ENCODE assay signal across 11 cellular contexts in genomic region chr14:76908834-76909233, GRCh38.
DNase-seq lines count a peak whose midpoint lies in the region; ATAC-seq and TF ChIP-seq lines count a peak whose summit lies in the region.
"Had no signal": no experiment of that assay in that cellular context is flagged by ENCODE, and none has a peak within 500 bp of the region (broad histone marks: within the 10 kb centered on the region; RNA-seq: fewer than 3 reads in every experiment).

No MANE protein-coding gene starts in this region.

- no peaks in the 10 kb centered on the region for H3K27me3 Mint-ChIP-seq in activated CD8-positive, alpha-beta T cell treated with anti-CD3 and anti-CD28 coated beads for 36 hours
- H3K27me3 Mint-ChIP-seq in nephron progenitor cell (ENCODE audit: low read depth, poor library complexity) = peaks cover 18% of the 10 kb centered on the region

- H3K9me3 ChIP-seq in Karpas-422 (ENCODE audit: low read length) = no peaks in the 10 kb centered on the region
- H3K9me3 ChIP-seq in osteoblast (ENCODE audit: low read depth, low read length) = no peaks in the 10 kb centered on the region
- H3K9me3 ChIP-seq: pancreas, SJSA1 had no signal

- H4K20me1 ChIP-seq in Karpas-422 (ENCODE audit: insufficient read depth, low read depth, low read length) (no peaks in the 10 kb centered on the region), osteoblast (ENCODE audit: insufficient read depth, low read length) (no peaks in the 10 kb centered on the region)

- H3K9me2 ChIP-seq in Karpas-422 (replicated peaks; ENCODE audit: insufficient read depth, low read length) = no peaks in the 10 kb centered on the region

- H3K79me2 ChIP-seq in Karpas-422 (ENCODE audit: low read length) = no peaks in the 10 kb centered on the region
- no peaks in the 10 kb centered on the region for H3K79me2 ChIP-seq in osteoblast (ENCODE audit: insufficient read depth, low read length)

- no peak for TF ChIP-seq CTCF in activated CD8-positive, alpha-beta T cell treated with anti-CD3 and anti-CD28 coated beads for 36 hours (IDR thresholded peaks at IDR 0.05)
- no peak for TF ChIP-seq CTCF in osteoblast (IDR thresholded peaks at IDR 0.05; ENCODE audit: extremely low read depth, low read depth, low read length)
- no peak for TF ChIP-seq CTCF in nephron progenitor cell (IDR thresholded peaks at IDR 0.05)

- POLR2A ChIA-PET in activated CD8-positive, alpha-beta T cell treated with anti-CD3 and anti-CD28 coated beads for 36 hours (lab: Charles Lee) = interaction anchor here (1.0 kb wide), 1 partner anchor 131 kb away, joined by 3 read pairs; no protein-coding TSS in a partner anchor

- H3K4me1 Mint-ChIP-seq in activated CD8-positive, alpha-beta T cell treated with anti-CD3 and anti-CD28 coated beads for 36 hours (ENCODE audit: low read depth) = peaks cover 26% of the 10 kb centered on the region
- peaks cover 33% of the 10 kb centered on the region for H3K4me1 Mint-ChIP-seq in nephron progenitor cell

- H3K4me3 Mint-ChIP-seq in activated CD8-positive, alpha-beta T cell treated with anti-CD3 and anti-CD28 coated beads for 36 hours = no peak overlapping the region
- H3K4me3 Mint-ChIP-seq in nephron progenitor cell = no peak overlapping the region

- CTCF ChIA-PET in activated CD8-positive, alpha-beta T cell treated with anti-CD3 and anti-CD28 coated beads for 36 hours (lab: Charles Lee) = interaction anchor here (1.0 to 7.3 kb wide), 6 partner anchors 9 to 160 kb away, joined by 3 to 82 read pairs (median 4); no protein-coding TSS in a partner anchor

- H3K4me1 ChIP-seq in Karpas-422 (ENCODE audit: low read length) = peaks cover 22% of the 10 kb centered on the region
- H3K4me1 ChIP-seq in osteoblast (ENCODE audit: insufficient read depth, low read length) = peaks cover 25% of the 10 kb centered on the region

- peaks cover 4% of the 10 kb centered on the region for H3K36me3 Mint-ChIP-seq in activated CD8-positive, alpha-beta T cell treated with anti-CD3 and anti-CD28 coated beads for 36 hours (ENCODE audit: low read depth)
- no peaks in the 10 kb centered on the region for H3K36me3 Mint-ChIP-seq in nephron progenitor cell (ENCODE audit: low read depth)

- H3K9me3 Mint-ChIP-seq in activated CD8-positive, alpha-beta T cell treated with anti-CD3 and anti-CD28 coated beads for 36 hours = peaks cover 2% of the 10 kb centered on the region
- no peaks in the 10 kb centered on the region for H3K9me3 Mint-ChIP-seq in nephron progenitor cell

- H2AFZ ChIP-seq in Karpas-422 (ENCODE audit: low read length) (peak overlapping the region; percentile 2; the same call in 1 of the 2 replicates), osteoblast (ENCODE audit: low read length) (no peak overlapping the region)

- intact Hi-C loops in activated CD8-positive, alpha-beta T cell treated with anti-CD3 and anti-CD28 coated beads for 36 hours (cut with micrococcal nuclease) = no loop called here

- no peak overlapping the region for H3K4me3 ChIP-seq in Karpas-422 (ENCODE audit: low read length)
- no peak overlapping the region for H3K4me3 ChIP-seq in osteoblast (ENCODE audit: insufficient read depth, low read length)
- no peak overlapping the region for H3K4me3 ChIP-seq in H7 (ENCODE audit: insufficient read depth, low read depth, low read length)
- H3K4me3 ChIP-seq: pancreas, SJSA1 had no signal

- DNase-seq in activated CD4-positive, alpha-beta T cell treated with anti-CD3 and anti-CD28 coated beads for 48 hours = peak; percentile 37
- no peak for DNase-seq in activated CD4-positive, alpha-beta T cell treated with anti-CD3 and anti-CD28 coated beads, Interleukin-2, amount 50 U/mL, for 48 hours
- DNase-seq in Karpas-422 (peak; percentile 68), osteoblast (ENCODE audit: insufficient read length, low spot score, missing footprints) (peak; percentile 38), nephron progenitor cell (no peak), H7 (no peak)
- peak; percentile 75 for DNase-seq in activated CD8-positive, alpha-beta T cell treated with anti-CD3 and anti-CD28 coated beads for 36 hours
- DNase-seq: foreskin melanocyte had no signal

- peak overlapping the region; percentile 21; the same call in 1 of the 2 replicates for H3K9ac ChIP-seq in Karpas-422 (ENCODE audit: low read length)

- peak; percentile 57 for ATAC-seq in activated CD8-positive, alpha-beta T cell treated with anti-CD3 and anti-CD28 coated beads for 36 hours
- no peak for ATAC-seq in GM21381 (IDR thresholded peaks at IDR 0.05; ENCODE audit: unreplicated experiment)

- H3K4me2 ChIP-seq in Karpas-422 (ENCODE audit: low read depth, low read length, poor library complexity, severe bottlenecking) (no peak overlapping the region), osteoblast (ENCODE audit: insufficient read depth, low read length) (no peak overlapping the region)

- H3K27ac ChIP-seq in Karpas-422 (ENCODE audit: low read length) (no peak overlapping the region), osteoblast (ENCODE audit: low read depth, low read length) (no peak overlapping the region)
- H3K27ac ChIP-seq: pancreas, SJSA1 had no signal

- H3K27me3 ChIP-seq in Karpas-422 (ENCODE audit: low read length) (no peaks in the 10 kb centered on the region), osteoblast (ENCODE audit: insufficient read depth, low read length) (no peaks in the 10 kb centered on the region), H7 (ENCODE audit: control insufficient read depth, insufficient read depth, low read length) (no peaks in the 10 kb centered on the region)
- H3K27me3 ChIP-seq: pancreas, SJSA1 had no signal

- peak overlapping the region; percentile 89 for H3K27ac Mint-ChIP-seq in activated CD8-positive, alpha-beta T cell treated with anti-CD3 and anti-CD28 coated beads for 36 hours
- no peak overlapping the region for H3K27ac Mint-ChIP-seq in nephron progenitor cell

- H3K36me3 ChIP-seq in Karpas-422 (ENCODE audit: insufficient read depth, low read length) (no peaks in the 10 kb centered on the region), osteoblast (ENCODE audit: insufficient read depth, low read length) (no peaks in the 10 kb centered on the region), H7 (replicated peaks; ENCODE audit: control insufficient read depth, insufficient read depth, low read length) (no peaks in the 10 kb centered on the region)
- H3K36me3 ChIP-seq: pancreas, SJSA1 had no signal

Comparison
In these comparisons a context has a peak if more than half of its experiments do, and no peak if none do; other contexts are left out.
1. DNase-seq: peak in activated CD4-positive, alpha-beta T cell treated with anti-CD3 and anti-CD28 coated beads for 48 hours (single experiment), Karpas-422 (single experiment), activated CD8-positive, alpha-beta T cell treated with anti-CD3 and anti-CD28 coated beads for 36 hours (single experiment) and osteoblast (single experiment); none in activated CD4-positive, alpha-beta T cell treated with anti-CD3 and anti-CD28 coated beads, Interleukin-2, amount 50 U/mL, for 48 hours (0 of 2), nephron progenitor cell (single experiment) and H7 (single experiment).